ENCODE assay signal across 14 cellular contexts in genomic region chr15:65883571-65883970, GRCh38.
"Had no signal": no experiment of that assay in that cellular context is flagged by ENCODE, and none has a peak within 500 bp of the region (broad histone marks: within the 10 kb centered on the region; RNA-seq: fewer than 3 reads in every experiment).

No MANE protein-coding gene starts in this region.

- H3K27ac Mint-ChIP-seq: activated CD8-positive, alpha-beta memory T cell treated with anti-CD3 and anti-CD28 coated beads, Interleukin-2, amount 10 ng/mL, durations not matched to agents 7 days and 5 days had no signal

- H3K4me3 Mint-ChIP-seq: activated CD8-positive, alpha-beta memory T cell treated with anti-CD3 and anti-CD28 coated beads, Interleukin-2, amount 10 ng/mL, durations not matched to agents 7 days and 5 days; T-helper 1 cell treated with Interleukin-12 subunit alpha and Interleukin-12 subunit beta and Interleukin-4 antibody, amounts not matched to agents 30 μg/mL and 1 μg/mL, for 36 hours had no signal

- H3K27me3 Mint-ChIP-seq: activated CD8-positive, alpha-beta memory T cell treated with anti-CD3 and anti-CD28 coated beads, Interleukin-2, amount 10 ng/mL, durations not matched to agents 7 days and 5 days had no signal

- DNase-seq: activated CD4-positive, alpha-beta T cell treated with anti-CD3 and anti-CD28 coated beads, Interleukin-2, amount 50 U/mL, for 48 hours; activated CD8-positive, alpha-beta memory T cell treated with anti-CD3 and anti-CD28 coated beads, Interleukin-2, amount 10 ng/mL, durations not matched to agents 7 days and 5 days; activated T-cell treated with anti-CD3 and anti-CD28 coated beads, Interleukin-2, amount 50 U/mL, for 48 hours; adrenal gland; caudate nucleus; colonic mucosa; effector CD8-positive, alpha-beta T cell; gastrocnemius medialis; posterior cingulate gyrus; stimulated activated CD4-positive, alpha-beta T cell treated with anti-CD3 and anti-CD28 coated beads, Interleukin-4, amount 100 ng/mL, for 4 hours; transverse colon had no signal

- ATAC-seq: activated CD4-positive, CD25-positive, alpha-beta regulatory T cell treated with anti-CD3 and anti-CD28 coated beads, Interleukin-2, amount 50 U/mL, for 24 hours; activated CD8-positive, alpha-beta memory T cell treated with anti-CD3 and anti-CD28 coated beads, Interleukin-2, amount 10 ng/mL, durations not matched to agents 7 days and 5 days; gastrocnemius medialis; SK-N-SH treated with all-trans-retinoic acid at 6 μM for 48 hours had no signal
